Comparison of ENCODE assay signal across 13 cellular contexts in genomic region chr14:92676031-92676430, GRCh38.
A peak's percentile ranks its signal among the peaks of the same experiment; 100 is the strongest.
DNase-seq lines count a peak whose midpoint lies in the region; FAIRE-seq and TF ChIP-seq lines count a peak whose summit lies in the region.
"Had no signal": no experiment of that assay in that cellular context is flagged by ENCODE, and none has a peak within 500 bp of the region (broad histone marks: within the 10 kb centered on the region; RNA-seq: fewer than 3 reads in every experiment).

No MANE protein-coding gene starts in this region.

- intact Hi-C loops in dendritic cell treated with granulocyte-macrophage colony-stimulating factor and Interleukin-4, amounts not matched to agents 40 ng/mL and 50 ng/mL, for 4 days (cut with micrococcal nuclease), result no loop called here
- intact Hi-C loops in sigmoid colon (cut with DNase I), result no loop called here
- intact Hi-C loops in posterior vena cava (cut with DNase I), result loop anchor here in 1 of 2 donors (10.0 kb wide), 1 partner anchor 211 kb away; no protein-coding TSS in a partner anchor

- peaks cover 66% of the 10 kb centered on the region for H3K36me3 Mint-ChIP-seq in T-helper 2 cell treated with Interferon-gamma antibody and Interleukin-4, amounts not matched to agents 5 μg/mL and 100 μg/mL, for 36 hours (ENCODE audit: low read depth)
- H3K36me3 Mint-ChIP-seq in dendritic cell treated with granulocyte-macrophage colony-stimulating factor and Interleukin-4, amounts not matched to agents 40 ng/mL and 50 ng/mL, for 4 days (ENCODE audit: low read depth), result peaks cover 95% of the 10 kb centered on the region

- TF ChIP-seq CTCF in sigmoid colon (IDR thresholded peaks at IDR 0.05), result no peak

- H3K27me3 ChIP-seq in sigmoid colon, result no peaks in the 10 kb centered on the region
- H3K27me3 ChIP-seq: hepatocyte had no signal

- no peak for DNase-seq in T-helper 2 cell treated with Interferon-gamma antibody and Interleukin-4, amounts not matched to agents 5 μg/mL and 100 μg/mL, for 36 hours (ENCODE audit: low spot score)
- DNase-seq in T-helper 2 cell (no peak), NOMO-1 treated with DMSO at 0.1 percent for 48 hours (lab: John Stamatoyannopoulos, UW; ENCODE audit: unreplicated experiment) (peak; percentile 65), sigmoid colon (peak; percentile 67), posterior vena cava (ENCODE audit: low spot score) (no peak), RCC 7860 (ENCODE audit: low spot score) (no peak)
- no peak for DNase-seq in stimulated activated CD4-positive, alpha-beta T cell treated with anti-CD3 and anti-CD28 coated beads, Interleukin-15, amount 100 ng/mL, for 24 hours
- DNase-seq: 8988T; effector CD8-positive, alpha-beta T cell; NCI-H2081 had no signal

- peaks cover 12 to 55% (median 33%) of the 10 kb centered on the region in 4 donors for H3K36me3 ChIP-seq in sigmoid colon

- H3K27ac Mint-ChIP-seq in T-helper 2 cell treated with Interferon-gamma antibody and Interleukin-4, amounts not matched to agents 5 μg/mL and 100 μg/mL, for 36 hours, result peak overlapping the region; percentile 11
- H3K27ac Mint-ChIP-seq in dendritic cell treated with granulocyte-macrophage colony-stimulating factor and Interleukin-4, amounts not matched to agents 40 ng/mL and 50 ng/mL, for 4 days, result peak overlapping the region; percentile 77

- no peak overlapping the region for H3K4me3 ChIP-seq in sigmoid colon
- H3K4me3 ChIP-seq: hepatocyte had no signal

- H3K4me1 Mint-ChIP-seq in T-helper 2 cell treated with Interferon-gamma antibody and Interleukin-4, amounts not matched to agents 5 μg/mL and 100 μg/mL, for 36 hours (ENCODE audit: low read depth), result peaks cover 17% of the 10 kb centered on the region
- H3K4me1 Mint-ChIP-seq in dendritic cell treated with granulocyte-macrophage colony-stimulating factor and Interleukin-4, amounts not matched to agents 40 ng/mL and 50 ng/mL, for 4 days (ENCODE audit: low read depth), result peaks cover 89% of the 10 kb centered on the region

- no peak overlapping the region for H3K4me3 Mint-ChIP-seq in T-helper 2 cell treated with Interferon-gamma antibody and Interleukin-4, amounts not matched to agents 5 μg/mL and 100 μg/mL, for 36 hours
- H3K4me3 Mint-ChIP-seq in dendritic cell treated with granulocyte-macrophage colony-stimulating factor and Interleukin-4, amounts not matched to agents 40 ng/mL and 50 ng/mL, for 4 days, result peak overlapping the region; percentile 63

- TF ChIP-seq EP300 in sigmoid colon (IDR thresholded peaks at IDR 0.05), result no peak

- no peaks in the 10 kb centered on the region for H3K27me3 Mint-ChIP-seq in T-helper 2 cell treated with Interferon-gamma antibody and Interleukin-4, amounts not matched to agents 5 μg/mL and 100 μg/mL, for 36 hours (ENCODE audit: low read depth)
- H3K27me3 Mint-ChIP-seq in dendritic cell treated with granulocyte-macrophage colony-stimulating factor and Interleukin-4, amounts not matched to agents 40 ng/mL and 50 ng/mL, for 4 days, result no peaks in the 10 kb centered on the region

- WGBS in sigmoid colon, 2 donors, result 66 to 77% methylated on average over 7 of the region's 7 CpGs

- H3K27ac ChIP-seq in sigmoid colon, result peak overlapping the region in 2 of 4 donors; percentile 19 to 25
- H3K27ac ChIP-seq: hepatocyte, RWPE1 had no signal

- H3K9me3 ChIP-seq in sigmoid colon, result no peaks in the 10 kb centered on the region

- peaks cover 0 to 12% (median 4%) of the 10 kb centered on the region in 4 donors for H3K4me1 ChIP-seq in sigmoid colon

- no peak for TF ChIP-seq POLR2A in sigmoid colon (IDR thresholded peaks at IDR 0.05)

- H3K9me3 Mint-ChIP-seq in T-helper 2 cell treated with Interferon-gamma antibody and Interleukin-4, amounts not matched to agents 5 μg/mL and 100 μg/mL, for 36 hours, result no peaks in the 10 kb centered on the region
- no peaks in the 10 kb centered on the region for H3K9me3 Mint-ChIP-seq in dendritic cell treated with granulocyte-macrophage colony-stimulating factor and Interleukin-4, amounts not matched to agents 40 ng/mL and 50 ng/mL, for 4 days

- no peak for FAIRE-seq in RCC 7860 (lab: Jason Lieb, UNC)

Comparison
In these comparisons a context has a peak if more than half of its experiments do, and no peak if none do; other contexts are left out.
1. DNase-seq: peak in NOMO-1 treated with DMSO at 0.1 percent for 48 hours (single experiment) and sigmoid colon (single experiment); none in T-helper 2 cell treated with Interferon-gamma antibody and Interleukin-4, amounts not matched to agents 5 μg/mL and 100 μg/mL, for 36 hours (single experiment), T-helper 2 cell (0 of 5), posterior vena cava (single experiment), RCC 7860 (single experiment) and stimulated activated CD4-positive, alpha-beta T cell treated with anti-CD3 and anti-CD28 coated beads, Interleukin-15, amount 100 ng/mL, for 24 hours (single experiment).